Comparison of ENCODE assay signal across 1 cellular context in genomic region chr19:40576181-40576584, GRCh38.
TF ChIP-seq lines count a peak whose summit lies in the region.

No MANE protein-coding gene starts in this region.

TF ChIP-seq in HepG2, 621 proteins besides CTCF, POLR2A, EP300 and RAD21:
- TF ChIP-seq SP1 (IDR thresholded peaks at IDR 0.05) (no peak), SP1 (CRISPR knock-in tag; IDR thresholded peaks at IDR 0.05) (no peak), XRCC5 (optimal IDR thresholded peaks at IDR 0.05; ENCODE audit: low read length) (no peak), ERF (CRISPR knock-in tag; IDR thresholded peaks at IDR 0.05) (no peak), ZNF780A (CRISPR knock-in tag; IDR thresholded peaks at IDR 0.05) (no peak), ZNF143 (CRISPR knock-in tag; IDR thresholded peaks at IDR 0.05) (no peak), CENPX (CRISPR knock-in tag; IDR thresholded peaks at IDR 0.05) (no peak), ZBTB20 (CRISPR knock-in tag; IDR thresholded peaks at IDR 0.05; ENCODE audit: borderline replicate concordance, low read depth) (no peak), CHD4 (IDR thresholded peaks at IDR 0.05; ENCODE audit: borderline replicate concordance, low read length) (no peak), ZNF407 (CRISPR knock-in tag; IDR thresholded peaks at IDR 0.05; ENCODE audit: not compliant biosample characterization) (no peak), SMAD9 (CRISPR knock-in tag; IDR thresholded peaks at IDR 0.05) (no peak), ATAD3A (CRISPR knock-in tag; IDR thresholded peaks at IDR 0.05) (no peak)
